16 cellular contexts compared by ENCODE assay signal in genomic region chr13:78309497-78310180, GRCh38.
A peak's percentile ranks its signal among the peaks of the same experiment; 100 is the strongest.
DNase-seq lines count a peak whose midpoint lies in the region; ATAC-seq and TF ChIP-seq lines count a peak whose summit lies in the region.
"Had no signal": no experiment of that assay in that cellular context is flagged by ENCODE, and none has a peak within 500 bp of the region (broad histone marks: within the 10 kb centered on the region; RNA-seq: fewer than 3 reads in every experiment).

No MANE protein-coding gene starts in this region.

- no peaks in the 10 kb centered on the region for H3K36me3 ChIP-seq in OCI-LY3 (replicated peaks; ENCODE audit: low read depth, low read length)
- no peaks in the 10 kb centered on the region for H3K36me3 ChIP-seq in effector memory CD4-positive, alpha-beta T cell (ENCODE audit: control insufficient read depth, insufficient read depth, low read length)
- H3K36me3 ChIP-seq: BLaER1, breast epithelium had no signal

- ATAC-seq in GM18868 (IDR thresholded peaks at IDR 0.05; ENCODE audit: unreplicated experiment) (peak; percentile 47), GM21526 (IDR thresholded peaks at IDR 0.05; ENCODE audit: low FRiP score, unreplicated experiment) (peak; percentile 87), HG03045 (IDR thresholded peaks at IDR 0.05; ENCODE audit: unreplicated experiment) (peak; percentile 71), omental fat pad (ENCODE audit: low FRiP score) (no peak)
- ATAC-seq: activated T-helper 17 cell treated with anti-CD3 and anti-CD28 coated beads, Interleukin-2, amount 50 U/mL, for 72 hours; PC-3; T-cell had no signal

- H3K4me2 ChIP-seq in OCI-LY3 (ENCODE audit: low read length) = peak overlapping the region; percentile 71
- H3K4me2 ChIP-seq: BLaER1 had no signal

- no peaks in the 10 kb centered on the region for H3K27me3 ChIP-seq in OCI-LY3 (ENCODE audit: low read depth, low read length)
- H3K27me3 ChIP-seq in effector memory CD4-positive, alpha-beta T cell (replicated peaks; ENCODE audit: control insufficient read depth, insufficient read depth, low read length, poor library complexity, severe bottlenecking) = no peaks in the 10 kb centered on the region
- H3K27me3 ChIP-seq: BLaER1, breast epithelium had no signal

- H3K4me3 ChIP-seq in OCI-LY3 (ENCODE audit: low read length) = peak overlapping the region; percentile 54
- H3K4me3 ChIP-seq in effector memory CD4-positive, alpha-beta T cell (ENCODE audit: insufficient read depth, low read depth, low read length, poor library complexity, severe bottlenecking) = no peak overlapping the region
- H3K4me3 ChIP-seq: BLaER1, breast epithelium had no signal

- H3K4me1 ChIP-seq in OCI-LY3 (ENCODE audit: low read length) = peaks cover 28% of the 10 kb centered on the region
- no peaks in the 10 kb centered on the region for H3K4me1 ChIP-seq in effector memory CD4-positive, alpha-beta T cell (ENCODE audit: control insufficient read depth, insufficient read depth, low read length, poor library complexity, severe bottlenecking)
- H3K4me1 ChIP-seq: BLaER1, breast epithelium had no signal

- H4K20me1 ChIP-seq in OCI-LY3 (ENCODE audit: insufficient read depth, low read length) = no peaks in the 10 kb centered on the region
- H4K20me1 ChIP-seq: BLaER1 had no signal

- no peaks in the 10 kb centered on the region for H3K79me2 ChIP-seq in OCI-LY3 (ENCODE audit: low read length)

- no peak overlapping the region for H2AFZ ChIP-seq in OCI-LY3 (ENCODE audit: low read depth, low read length)

- H3K9me3 ChIP-seq in OCI-LY3 (ENCODE audit: insufficient read depth, low read length) = no peaks in the 10 kb centered on the region
- H3K9me3 ChIP-seq in effector memory CD4-positive, alpha-beta T cell (ENCODE audit: control insufficient read depth, low read length) = no peaks in the 10 kb centered on the region
- H3K9me3 ChIP-seq: BLaER1, breast epithelium had no signal

- no peak for DNase-seq in effector memory CD4-positive, alpha-beta T cell
- DNase-seq in omental fat pad (ENCODE audit: low spot score) = no peak
- no peak for DNase-seq in HUDEP-2 (lab: John Stamatoyannopoulos, UW; ENCODE audit: unreplicated experiment in 76 of 76)
- no peak for DNase-seq in central memory CD4-positive, alpha-beta T cell
- DNase-seq: activated CD4-positive, alpha-beta T cell treated with anti-CD3 and anti-CD28 coated beads for 4 hours; glutamatergic neuron; kidney glomerular epithelial cell; PC-3; T-cell had no signal

- no peak for TF ChIP-seq CTCF in OCI-LY3 (IDR thresholded peaks at IDR 0.05; ENCODE audit: low read depth, low read length)
- no peak for TF ChIP-seq CTCF in omental fat pad (IDR thresholded peaks at IDR 0.05)

- no peak overlapping the region for H3K9ac ChIP-seq in OCI-LY3 (ENCODE audit: low read length)
- H3K9ac ChIP-seq: BLaER1 had no signal

- H3K27ac ChIP-seq in OCI-LY3 (ENCODE audit: low read length) = no peak overlapping the region
- no peak overlapping the region for H3K27ac ChIP-seq in effector memory CD4-positive, alpha-beta T cell (ENCODE audit: insufficient read depth, low read length, poor library complexity, severe bottlenecking)
- H3K27ac ChIP-seq: BLaER1, breast epithelium had no signal
